ENCODE assay signal across 9 cellular contexts in genomic region chr21:26769613-26770188, GRCh38.
DNase-seq lines count a peak whose midpoint lies in the region; ATAC-seq and TF ChIP-seq lines count a peak whose summit lies in the region.
"Had no signal": no experiment of that assay in that cellular context is flagged by ENCODE, and none has a peak within 500 bp of the region (broad histone marks: within the 10 kb centered on the region; RNA-seq: fewer than 3 reads in every experiment).

No MANE protein-coding gene starts in this region.

- H3K27ac ChIP-seq in cardiac muscle cell (no peak overlapping the region), SJCRH30 (peak overlapping the region; percentile 50), foreskin keratinocyte (no peak overlapping the region), tibial artery (no peak overlapping the region)
- H3K27ac ChIP-seq: skin epidermis had no signal

- H3K27me3 ChIP-seq in cardiac muscle cell = no peaks in the 10 kb centered on the region
- no peaks in the 10 kb centered on the region for H3K27me3 ChIP-seq in SJCRH30
- no peaks in the 10 kb centered on the region for H3K27me3 ChIP-seq in foreskin keratinocyte
- no peaks in the 10 kb centered on the region for H3K27me3 ChIP-seq in tibial artery

- H3K4me3 ChIP-seq in cardiac muscle cell = no peak overlapping the region
- H3K4me3 ChIP-seq in SJCRH30 = no peak overlapping the region
- no peak overlapping the region for H3K4me3 ChIP-seq in tibial artery
- H3K4me3 ChIP-seq: skin epidermis had no signal

- intact Hi-C loops in cardiac septum (cut with DNase I) = loop anchor here (2.0 to 10.0 kb wide), 3 partner anchors 75 to 1975 kb away; partner anchors contain the start of gene ADAMTS1
- intact Hi-C loops in tibial artery (cut with DNase I; ENCODE audit: low total_unique reads) = loop anchor here (5.0 kb wide), 1 partner anchor 78 kb away; the partner anchor contains the start of gene ADAMTS1
- intact Hi-C loops in posterior vena cava (cut with DNase I) = loop anchor here in 1 of 2 donors (10.0 kb wide), 1 partner anchor 65 kb away; no protein-coding TSS in a partner anchor

- ATAC-seq in foreskin keratinocyte = no peak

- no peaks in the 10 kb centered on the region for H3K36me3 ChIP-seq in cardiac muscle cell
- no peaks in the 10 kb centered on the region for H3K36me3 ChIP-seq in SJCRH30
- no peaks in the 10 kb centered on the region for H3K36me3 ChIP-seq in tibial artery

- TF ChIP-seq CTCF in cardiac muscle cell (IDR thresholded peaks at IDR 0.05; ENCODE audit: low read depth, low read length) (peak; percentile 54), foreskin keratinocyte (conservative IDR thresholded peaks at IDR 0.05) (peak; percentile 82), tibial artery (IDR thresholded peaks at IDR 0.05) (peak; percentile 56 to 70)

- no peaks in the 10 kb centered on the region for H3K9me3 ChIP-seq in cardiac muscle cell (ENCODE audit: low read depth)
- 0 out of 2 replicates have a peak, but pooled peaks cover 3% of the 10 kb centered on the region for H3K9me3 ChIP-seq in SJCRH30 (replicated peaks)
- H3K9me3 ChIP-seq in tibial artery = no peaks in the 10 kb centered on the region

- DNase-seq in cardiac muscle cell (ENCODE audit: low read depth in 1 of 2, low spot score in 1 of 2) (peak; percentile 50 to 77), cardiac septum (ENCODE audit: low spot score) (no peak), SJCRH30 (peak; percentile 23 to 77), foreskin keratinocyte (no peak), tibial artery (no peak), NCI-H2029 (lab: John Stamatoyannopoulos, UW) (no peak), T1000 (lab: John Stamatoyannopoulos, UW) (no peak), posterior vena cava (ENCODE audit: low spot score) (no peak)

- H3K4me1 ChIP-seq in cardiac muscle cell (ENCODE audit: low read depth) (peaks cover 14% of the 10 kb centered on the region), SJCRH30 (peaks cover 37% of the 10 kb centered on the region), foreskin keratinocyte (no peaks in the 10 kb centered on the region), tibial artery (no peaks in the 10 kb centered on the region)

Comparison
In these comparisons a context has a peak if more than half of its experiments do, and no peak if none do; other contexts are left out.
1. DNase-seq: peak in cardiac muscle cell (2 of 2) and SJCRH30 (2 of 2); none in cardiac septum (single experiment), foreskin keratinocyte (0 of 2), tibial artery (0 of 2), NCI-H2029 (single experiment), T1000 (single experiment) and posterior vena cava (single experiment).
2. Peak in every context shown above with its lines, with median percentiles within 50 percentile points of each other: CTCF ChIP-seq.